17 cellular contexts compared by ENCODE assay signal in the genomic region with DNA sequence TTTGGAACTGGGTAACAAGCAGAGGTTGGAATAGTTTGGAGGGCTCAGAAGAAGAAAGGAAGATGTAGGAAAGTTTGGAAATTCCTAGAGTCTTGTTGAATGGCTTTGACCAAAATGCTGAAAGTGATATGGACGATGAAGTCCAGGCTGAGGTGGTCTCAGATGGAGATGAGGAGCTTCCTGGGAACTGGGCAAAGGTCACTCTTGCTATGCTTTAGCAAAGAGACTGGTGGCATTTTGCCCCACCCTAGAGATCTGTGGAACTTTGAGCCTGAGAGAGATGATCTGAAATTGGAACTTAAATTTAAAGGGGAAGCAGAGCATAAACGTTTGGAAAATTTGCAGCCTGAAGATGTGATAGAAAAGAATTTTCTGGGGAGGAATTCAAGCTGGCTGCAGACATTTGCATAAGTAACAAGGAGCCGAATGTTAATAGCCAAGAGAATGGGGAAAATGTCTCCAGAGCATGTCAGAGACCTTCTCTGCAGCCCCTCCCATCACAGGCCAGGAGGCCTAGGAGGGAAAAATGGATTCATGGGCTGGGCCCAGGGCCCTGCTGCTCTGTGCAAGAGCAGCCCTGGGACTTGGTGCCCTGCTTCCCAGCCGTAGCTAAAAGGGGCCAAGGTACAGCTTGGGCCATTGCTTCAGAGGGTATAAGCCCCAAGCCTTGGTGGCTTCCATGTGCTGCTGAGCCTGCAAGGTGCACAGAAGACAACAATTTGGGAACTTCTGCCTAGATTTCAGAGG. TPM values are rescaled to one million over a fixed set of nuclear protein-coding genes. Genes with fewer than 3 reads are reported as not detected.
DNase-seq lines count a peak whose midpoint lies in the region; ATAC-seq and TF ChIP-seq lines count a peak whose summit lies in the region.
"Had no signal": no experiment of that assay in that cellular context is flagged by ENCODE, and none has a peak within 500 bp of the region (broad histone marks: within the 10 kb centered on the region; RNA-seq: fewer than 3 reads in every experiment).

No MANE protein-coding gene starts in this region.

- H3K4me3 ChIP-seq in mammary epithelial cell (replicated peaks in 1 of 3; ENCODE audit: insufficient read depth in 1 of 3, low read depth in 2 of 3, low read length in 3 of 3) (no peak overlapping the region), Karpas-422 (ENCODE audit: low read length) (no peak overlapping the region), hepatocyte (no peak overlapping the region), transverse colon (peak overlapping the region in 1 of 4 donors; percentile 20), upper lobe of right lung (no peak overlapping the region), right cardiac atrium (ENCODE audit: low read length) (no peak overlapping the region)

- in situ Hi-C loops in mammary epithelial cell (cut with MboI; ENCODE audit: low sequenced_read_pairs in 2 of 2) (no loop called here), transverse colon (cut with MboI; ENCODE audit: low pct_ligation_motif_present in 1 of 4, low pct_unique_long_range_greater_than_20kb in 1 of 4, low sequenced_read_pairs in 3 of 4) (no loop called here)

- H3K4me2 ChIP-seq in mammary epithelial cell (ENCODE audit: insufficient read depth, low read depth, low read length) (no peak overlapping the region), Karpas-422 (ENCODE audit: low read depth, low read length, poor library complexity, severe bottlenecking) (peak overlapping the region; percentile 27), hepatocyte (peak overlapping the region; percentile 57)

- H3K9me2 ChIP-seq in Karpas-422 (replicated peaks; ENCODE audit: insufficient read depth, low read length) (no peaks in the 10 kb centered on the region), hepatocyte (replicated peaks; ENCODE audit: insufficient read depth) (no peaks in the 10 kb centered on the region)

- H3K4me3 Mint-ChIP-seq in MCF 10A (ENCODE audit: unreplicated experiment), result no peak overlapping the region

- POLR2A ChIA-PET in MCF 10A (lab: Yijun Ruan, JAX), result no interaction called here

- H3K9ac ChIP-seq in mammary epithelial cell (ENCODE audit: insufficient read depth, low read length) (no peak overlapping the region), Karpas-422 (ENCODE audit: low read length) (no peak overlapping the region)

- H3K36me3 Mint-ChIP-seq in MCF 10A (ENCODE audit: insufficient read depth, unreplicated experiment), result peaks cover 4% of the 10 kb centered on the region

- H3K79me2 ChIP-seq in mammary epithelial cell (ENCODE audit: insufficient read depth, low read length) (peaks cover 65% of the 10 kb centered on the region), Karpas-422 (ENCODE audit: low read length) (peaks cover 77% of the 10 kb centered on the region), hepatocyte (peaks cover 59% of the 10 kb centered on the region)

- H3K9me3 ChIP-seq in mammary epithelial cell (replicated peaks; ENCODE audit: insufficient read depth, low read length) (no peaks in the 10 kb centered on the region), Karpas-422 (ENCODE audit: low read length) (no peaks in the 10 kb centered on the region), hepatocyte (ENCODE audit: low read depth) (no peaks in the 10 kb centered on the region), transverse colon (no peaks in the 10 kb centered on the region), upper lobe of right lung (no peaks in the 10 kb centered on the region), right cardiac atrium (ENCODE audit: control insufficient read depth, low read length) (no peaks in the 10 kb centered on the region)

- DNase-seq in MCF 10A (ENCODE audit: unreplicated experiment), result no peak
- DNase-seq in mammary epithelial cell, result no peak
- no peak for DNase-seq in Karpas-422
- DNase-seq in hepatocyte (ENCODE audit: low spot score), result no peak
- no peak for DNase-seq in transverse colon
- DNase-seq in upper lobe of right lung, result no peak
- DNase-seq in SHP77 (lab: John Stamatoyannopoulos, UW), result no peak
- no peak for DNase-seq in right cardiac atrium
- DNase-seq: CD4-positive, alpha-beta T cell; GOT3; NCI-H1092; NCI-H187; NCI-H446; NCI-H748 treated with DMSO at 0.1 percent for 48 hours; Right ventricle myocardium superior had no signal

- dilution Hi-C loops in mammary epithelial cell (cut with HindIII; ENCODE audit: low sequenced_read_pairs), result no loop called here

- H3K36me3 ChIP-seq in mammary epithelial cell (ENCODE audit: insufficient read depth, low read length) (peaks cover 17% of the 10 kb centered on the region), Karpas-422 (ENCODE audit: insufficient read depth, low read length) (peaks cover 32% of the 10 kb centered on the region; the same call in 1 of the 2 replicates), hepatocyte (replicated peaks; ENCODE audit: insufficient read depth, low read depth) (no peaks in the 10 kb centered on the region), transverse colon (peaks cover 0 to 4% (median 0%) of the 10 kb centered on the region in 4 donors), upper lobe of right lung (no peaks in the 10 kb centered on the region)

- TF ChIP-seq CTCF in MCF 10A (IDR thresholded peaks at IDR 0.05; ENCODE audit: unreplicated experiment), result no peak
- no peak for TF ChIP-seq CTCF in mammary epithelial cell (conservative IDR thresholded peaks at IDR 0.05 in 1 of 2, IDR thresholded peaks at IDR 0.05 in 1 of 2; ENCODE audit: extremely low read depth in 1 of 2, insufficient read depth in 1 of 2, low read depth in 1 of 2, low read length in 2 of 2)
- no peak for TF ChIP-seq CTCF in hepatocyte (IDR thresholded peaks at IDR 0.05; ENCODE audit: poor library complexity)
- TF ChIP-seq CTCF in transverse colon (IDR thresholded peaks at IDR 0.05), result no peak
- TF ChIP-seq CTCF in upper lobe of right lung (IDR thresholded peaks at IDR 0.05), result no peak

- H3K27me3 ChIP-seq in mammary epithelial cell (ENCODE audit: insufficient read depth, low read length), result no peaks in the 10 kb centered on the region
- H3K27me3 ChIP-seq in Karpas-422 (ENCODE audit: low read length), result no peaks in the 10 kb centered on the region
- no peaks in the 10 kb centered on the region for H3K27me3 ChIP-seq in hepatocyte
- H3K27me3 ChIP-seq in transverse colon, result no peaks in the 10 kb centered on the region
- no peaks in the 10 kb centered on the region for H3K27me3 ChIP-seq in upper lobe of right lung
- no peaks in the 10 kb centered on the region for H3K27me3 ChIP-seq in right cardiac atrium (ENCODE audit: control insufficient read depth, insufficient read depth)

- no peaks in the 10 kb centered on the region for H3K27me3 Mint-ChIP-seq in MCF 10A (ENCODE audit: insufficient read depth, unreplicated experiment)
- H3K27me3 Mint-ChIP-seq: CD4-positive, alpha-beta T cell had no signal

- BruUV-seq in MCF 10A (replicated peaks; lab: Mats Ljungman, UMichigan), result TSS peak; percentile 2
- BruUV-seq in mammary epithelial cell (replicated peaks; lab: Mats Ljungman, UMichigan), result no TSS peak

- no peaks in the 10 kb centered on the region for H4K20me1 ChIP-seq in mammary epithelial cell (ENCODE audit: insufficient read depth, low read length)
- H4K20me1 ChIP-seq in Karpas-422 (ENCODE audit: insufficient read depth, low read depth, low read length), result 0 out of 2 replicates have a peak, but pooled peaks cover 6% of the 10 kb centered on the region
- no peaks in the 10 kb centered on the region for H4K20me1 ChIP-seq in hepatocyte (ENCODE audit: insufficient read depth, poor library complexity, severe bottlenecking)

- TF ChIP-seq EP300 in transverse colon (IDR thresholded peaks at IDR 0.05; ENCODE audit: low read depth), result no peak

- H3K9me3 Mint-ChIP-seq in MCF 10A (ENCODE audit: unreplicated experiment), result no peaks in the 10 kb centered on the region
- H3K9me3 Mint-ChIP-seq: CD4-positive, alpha-beta T cell had no signal

- H2AFZ ChIP-seq in mammary epithelial cell (ENCODE audit: low read depth, low read length) (no peak overlapping the region), Karpas-422 (ENCODE audit: low read length) (no peak overlapping the region), hepatocyte (no peak overlapping the region)

- peaks cover 13% of the 10 kb centered on the region for H3K4me1 Mint-ChIP-seq in MCF 10A (ENCODE audit: insufficient read depth, unreplicated experiment)

- no peak overlapping the region for H3K27ac ChIP-seq in mammary epithelial cell (ENCODE audit: insufficient read depth, low read depth, low read length)
- no peak overlapping the region for H3K27ac ChIP-seq in Karpas-422 (ENCODE audit: low read length)
- peak overlapping the region; percentile 51 for H3K27ac ChIP-seq in hepatocyte
- peak overlapping the region; percentile 65 to 97 (median 92) for H3K27ac ChIP-seq in transverse colon
- no peak overlapping the region for H3K27ac ChIP-seq in upper lobe of right lung
- no peak overlapping the region for H3K27ac ChIP-seq in right cardiac atrium (ENCODE audit: low read length)

- ATAC-seq in upper lobe of right lung (no peak), right cardiac atrium (no peak)
- ATAC-seq: Panc1, SK-N-SH treated with all-trans-retinoic acid at 6 μM for 48 hours had no signal

- no peak overlapping the region for H3K27ac Mint-ChIP-seq in MCF 10A (ENCODE audit: low read depth, unreplicated experiment)
- H3K27ac Mint-ChIP-seq: CD4-positive, alpha-beta T cell had no signal

- CTCF ChIA-PET in MCF 10A (lab: Yijun Ruan, JAX), result interaction anchor here (0.6 kb wide), 2 partner anchors 217 to 693 kb away, joined by 3 read pairs; no protein-coding TSS in a partner anchor
- CTCF ChIA-PET in mammary epithelial cell (lab: Charles Lee; ENCODE audit: low non-redundant PET), result no interaction called here

- TF ChIP-seq POLR2A in transverse colon (IDR thresholded peaks at IDR 0.05), result no peak

- intact Hi-C loops in MCF 10A (cut with micrococcal nuclease) (no loop called here), mammary epithelial cell (cut with micrococcal nuclease) (loop anchor here (10.0 kb wide), 1 partner anchor 366 kb away; no protein-coding TSS in a partner anchor), transverse colon (cut with DNase I; ENCODE audit: low total_unique reads) (no loop called here), upper lobe of right lung (cut with DNase I) (no loop called here), right cardiac atrium (cut with DNase I) (no loop called here)

- H3K4me1 ChIP-seq in mammary epithelial cell (ENCODE audit: insufficient read depth, low read length) (peaks cover 5% of the 10 kb centered on the region), Karpas-422 (ENCODE audit: low read length) (peaks cover 45% of the 10 kb centered on the region), hepatocyte (ENCODE audit: insufficient read depth) (peaks cover 16% of the 10 kb centered on the region), transverse colon (peaks cover 4 to 52% (median 35%) of the 10 kb centered on the region in 4 donors), upper lobe of right lung (peaks cover 14% of the 10 kb centered on the region), right cardiac atrium (ENCODE audit: control insufficient read depth, insufficient read depth, low read length) (peaks cover 6% of the 10 kb centered on the region)

- WGBS in mammary epithelial cell (ENCODE audit: low coverage, missing lambda C conversion rate), result 0% methylated on average over 1 of the region's 4 CpGs
- 75% methylated on average over 4 of the region's 4 CpGs for WGBS in hepatocyte (ENCODE audit: low lambda C conversion rate, missing lambda C conversion rate)
- 39 to 60% methylated on average over 3 to 4 of the region's 4 CpGs for WGBS in transverse colon (ENCODE audit: low coverage in 1 of 2), 2 donors
- 76% methylated on average over 4 of the region's 4 CpGs for WGBS in right cardiac atrium

RNA-seq across cellular contexts. Expression of a gene that starts 3.6 kb away (rescaled TPM):
- total RNA-seq in MCF 10A (2022), result 9.1 and 14.3 TPM in 2 replicates
- total RNA-seq in mammary epithelial cell, result 10 to 100 TPM in 1 of 2 donors, 1 to 10 TPM in 1; 4.8 to 11.2 TPM
- polyA plus RNA-seq in mammary epithelial cell, result 24.2 TPM
- 74.5 TPM for polyA minus RNA-seq in mammary epithelial cell
- total RNA-seq in Karpas-422 (2014; rRNA removed; shearing (Covaris generic); ENCODE audit: low replicate concordance), result 13.6 TPM in 2 replicates
- 7.6 and 13.5 TPM in 2 replicates for total RNA-seq in hepatocyte
- 6.1 and 9.7 TPM in 2 replicates for polyA plus RNA-seq in hepatocyte
- 10 to 100 TPM; 13.1 to 66.7 (median 23.8) TPM for total RNA-seq in transverse colon
- 6.2 TPM for total RNA-seq in upper lobe of right lung
- total RNA-seq in right cardiac atrium, result 1 to 10 TPM; 2.8 to 7.4 (median 4.7) TPM
- 6.4 TPM for polyA plus RNA-seq in right cardiac atrium

Comparison
In these comparisons a context has a peak if more than half of its experiments do, and no peak if none do; other contexts are left out.
1. H3K27ac ChIP-seq: peak in hepatocyte (single experiment) and transverse colon (4 of 4); none in mammary epithelial cell (single experiment), Karpas-422 (single experiment), upper lobe of right lung (single experiment) and right cardiac atrium (single experiment).